31 cellular contexts compared by ENCODE assay signal in the genomic region with DNA sequence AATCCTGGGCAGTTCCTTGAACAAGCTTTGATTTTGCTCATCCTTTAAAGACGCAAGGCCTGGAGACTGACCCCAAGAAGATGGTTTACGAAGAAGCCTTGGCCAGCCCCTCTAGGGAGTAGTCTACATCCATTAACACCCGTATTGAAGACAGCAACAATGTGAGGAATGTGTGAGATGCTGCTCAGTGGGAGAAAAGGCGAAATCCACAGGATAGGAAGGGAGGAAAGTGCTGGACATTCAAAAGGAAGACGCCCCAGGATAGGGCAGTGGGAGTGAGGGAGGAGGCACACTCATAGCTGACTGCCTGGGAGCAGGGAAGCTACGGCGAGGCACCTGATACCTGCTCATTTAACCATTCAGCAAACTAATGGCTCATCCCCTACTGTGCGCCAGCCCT.
"Had no signal": no experiment of that assay in that cellular context is flagged by ENCODE, and none has a peak within 500 bp of the region (broad histone marks: within the 10 kb centered on the region; RNA-seq: fewer than 3 reads in every experiment).

No MANE protein-coding gene starts in this region.

- H3K9me3 Mint-ChIP-seq: immature natural killer cell; naive thymus-derived CD4-positive, alpha-beta T cell; natural killer cell treated with Interleukin-12 subunit alpha and Interleukin-12 subunit beta and Interleukin-15 and Interleukin-18, amount 100 ng/mL, for 72 hours; neural progenitor cell; stimulated activated naive B cell treated with anti-CD40 and anti-IgM and Interleukin-4, amounts not matched to agents 10 μg/mL and 1 μg/mL and 100 μg/mL, for 72 hours had no signal

- H3K4me3 ChIP-seq: left lung, lower lobe of right lung, mucosa of descending colon, neural progenitor cell, pancreas, prostate gland, skin epidermis, stomach, testis, thyroid gland, transverse colon, upper lobe of left lung had no signal

- H3K4me2 ChIP-seq: neural progenitor cell had no signal

- H3K36me3 Mint-ChIP-seq: immature natural killer cell; naive thymus-derived CD4-positive, alpha-beta T cell; natural killer cell treated with Interleukin-12 subunit alpha and Interleukin-12 subunit beta and Interleukin-15 and Interleukin-18, amount 100 ng/mL, for 72 hours; neural progenitor cell; stimulated activated naive B cell treated with anti-CD40 and anti-IgM and Interleukin-4, amounts not matched to agents 10 μg/mL and 1 μg/mL and 100 μg/mL, for 72 hours had no signal

- H3K9me3 ChIP-seq: left lung, lower lobe of right lung, mucosa of descending colon, pancreas, prostate gland, stomach, testis, thyroid gland, transverse colon, upper lobe of left lung had no signal

- H3K4me3 Mint-ChIP-seq: immature natural killer cell; naive thymus-derived CD4-positive, alpha-beta T cell; natural killer cell treated with Interleukin-12 subunit alpha and Interleukin-12 subunit beta and Interleukin-15 and Interleukin-18, amount 100 ng/mL, for 72 hours; neural progenitor cell; stimulated activated naive B cell treated with anti-CD40 and anti-IgM and Interleukin-4, amounts not matched to agents 10 μg/mL and 1 μg/mL and 100 μg/mL, for 72 hours had no signal

- H3K27me3 ChIP-seq: neural progenitor cell, pancreas, stomach, testis, thyroid gland, transverse colon, upper lobe of left lung had no signal

- H2AFZ ChIP-seq: neural progenitor cell had no signal

- H3K27ac ChIP-seq: left lung, lower lobe of right lung, neural progenitor cell, pancreas, prostate gland, skin epidermis, stomach, testis, thyroid gland, transverse colon had no signal

- H3K27ac Mint-ChIP-seq: naive thymus-derived CD4-positive, alpha-beta T cell; natural killer cell treated with Interleukin-12 subunit alpha and Interleukin-12 subunit beta and Interleukin-15 and Interleukin-18, amount 100 ng/mL, for 72 hours; neural progenitor cell; stimulated activated naive B cell treated with anti-CD40 and anti-IgM and Interleukin-4, amounts not matched to agents 10 μg/mL and 1 μg/mL and 100 μg/mL, for 72 hours had no signal

- H3K36me3 ChIP-seq: left lung, lower lobe of right lung, neural progenitor cell, pancreas, prostate gland, thyroid gland, transverse colon, upper lobe of left lung had no signal

- DNase-seq: head of caudate nucleus; hippocampal formation; immature natural killer cell; kidney; left colon; left lung; lower lobe of right lung; mammary epithelial cell; mesenchymal stem cell; midbrain; mucosa of descending colon; naive thymus-derived CD4-positive, alpha-beta T cell; pancreas; posterior cingulate gyrus; retina; right cardiac atrium; stimulated activated CD4-positive, alpha-beta T cell treated with anti-CD3 and anti-CD28 coated beads, Interleukin-12 subunit alpha, Interleukin-12 subunit beta, amount 100 ng/mL, for 4 hours; stimulated activated CD4-positive, alpha-beta T cell treated with anti-CD3 and anti-CD28 coated beads, Interleukin-15, amount 100 ng/mL, for 24 hours; stimulated activated CD4-positive, alpha-beta T cell treated with anti-CD3 and anti-CD28 coated beads, Interleukin-2, amount 100 ng/mL, for 24 hours; stimulated activated CD4-positive, alpha-beta T cell treated with anti-CD3 and anti-CD28 coated beads, Interleukin-4, amount 100 ng/mL, for 1 hour; stimulated activated naive B cell treated with anti-CD40 and anti-IgM and Interleukin-4, amounts not matched to agents 10 μg/mL and 1 μg/mL and 100 μg/mL, for 72 hours; stimulated activated naive CD8-positive, alpha-beta T cell treated with anti-CD3 and anti-CD28 coated beads, Interleukin-15, Interleukin-2, amounts not matched to agents 100 U/mL and 50 U/mL, for 24 hours; stomach; testis; thyroid gland; transverse colon; upper lobe of left lung had no signal

- H3K4me1 ChIP-seq: pancreas, prostate gland, transverse colon had no signal

- H3K9ac ChIP-seq: neural progenitor cell had no signal
